ENCODE assay signal across 25 cellular contexts in the genomic region with DNA sequence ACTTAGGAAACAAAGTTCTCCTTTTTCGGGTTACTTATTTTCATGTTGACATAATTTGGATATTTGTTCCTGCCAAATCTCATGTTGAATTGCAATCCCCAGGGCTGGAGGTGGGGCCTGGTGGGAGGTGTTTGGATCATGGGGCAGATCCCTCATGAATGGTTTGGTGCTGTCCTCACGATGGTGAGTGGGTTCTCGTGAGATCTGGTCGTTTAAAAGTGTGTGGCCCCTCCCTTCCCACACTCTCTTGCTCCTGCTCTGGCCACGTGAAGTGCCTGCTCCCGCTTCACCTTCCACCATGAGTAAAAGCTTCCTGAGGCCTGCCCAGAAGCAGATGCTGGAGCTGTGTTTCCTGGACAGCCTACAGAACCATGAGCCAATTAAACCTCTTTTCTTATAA.
"Had no signal": no experiment of that assay in that cellular context is flagged by ENCODE, and none has a peak within 500 bp of the region (broad histone marks: within the 10 kb centered on the region; RNA-seq: fewer than 3 reads in every experiment).

No MANE protein-coding gene starts in this region.

- H3K36me3 ChIP-seq: heart right ventricle, left lung, lower lobe of right lung had no signal

- H3K4me3 ChIP-seq: coronary artery, dorsolateral prefrontal cortex, heart right ventricle, left lung, lower lobe of right lung, mucosa of descending colon had no signal

- FAIRE-seq: colon, endometrium, frontal cortex, islet of Langerhans, keratinocyte had no signal

- H3K27ac Mint-ChIP-seq: mesothelial cell of epicardium had no signal

- H3K36me3 Mint-ChIP-seq: mesothelial cell of epicardium, naive B cell had no signal

- DNase-seq: dermis blood vessel endothelial cell; dorsolateral prefrontal cortex; effector CD4-positive, alpha-beta T cell; effector memory CD4-positive, alpha-beta T cell; erythroblast; foreskin keratinocyte; glutamatergic neuron; heart right ventricle; hippocampal formation; left cardiac atrium; left lung; left ventricle myocardium superior; lower lobe of right lung; mesenchymal stem cell; mucosa of descending colon; naive B cell had no signal

- ATAC-seq: esophagus mucosa, foreskin keratinocyte, heart right ventricle, left cardiac atrium, left lung, left ventricle myocardium superior, lower lobe of right lung, mucosa of descending colon had no signal

- H3K27ac ChIP-seq: coronary artery, dorsolateral prefrontal cortex, epithelial cell of prostate, foreskin keratinocyte, heart right ventricle, left lung, lower lobe of right lung had no signal

- H3K9me3 Mint-ChIP-seq: mesothelial cell of epicardium, naive B cell had no signal

- H3K4me3 Mint-ChIP-seq: mesothelial cell of epicardium, naive B cell had no signal

- H3K27me3 ChIP-seq: dorsolateral prefrontal cortex, heart right ventricle, left lung had no signal

- H3K9me3 ChIP-seq: heart right ventricle, left lung, lower lobe of right lung, mucosa of descending colon had no signal
